ENCODE assay signal across 21 cellular contexts in the genomic region with DNA sequence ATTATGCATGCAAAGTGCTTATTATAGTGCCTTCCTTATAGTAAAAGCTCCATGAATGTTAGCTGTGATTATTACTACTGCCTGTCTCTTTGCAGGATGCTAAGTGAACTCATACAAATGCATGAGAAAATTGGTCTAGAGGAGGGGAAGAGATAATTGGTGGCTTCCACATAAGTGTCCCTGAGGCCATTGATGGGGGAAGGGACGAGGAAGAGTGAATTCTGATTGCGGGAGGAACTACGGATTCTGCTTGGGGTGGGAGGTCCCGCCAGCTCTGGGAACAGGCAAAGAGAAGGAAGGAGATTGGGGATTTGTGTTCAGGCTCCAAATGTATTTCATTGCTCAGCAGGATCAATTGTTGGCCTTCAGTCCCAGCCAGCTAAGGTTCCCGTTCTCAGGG. TPM values are rescaled to one million over a fixed set of nuclear protein-coding genes. Genes with fewer than 3 reads are reported as not detected.
DNase-seq lines count a peak whose midpoint lies in the region; ATAC-seq, FAIRE-seq and TF ChIP-seq lines count a peak whose summit lies in the region.
"Had no signal": no experiment of that assay in that cellular context is flagged by ENCODE, and none has a peak within 500 bp of the region (broad histone marks: within the 10 kb centered on the region; RNA-seq: fewer than 3 reads in every experiment).

No MANE protein-coding gene starts in this region.

- no peak overlapping the region for H3K9ac ChIP-seq in H1 (replicated peaks in 1 of 4; ENCODE audit: extremely low read depth in 1 of 4, low read depth in 3 of 4, low read length in 3 of 4)
- peak overlapping the region; percentile 70 for H3K9ac ChIP-seq in neural cell (ENCODE audit: low read length)
- H3K9ac ChIP-seq: GM23248 had no signal

- DNase-seq in ELF-1 (ENCODE audit: low read depth, low spot score) (peak; percentile 27), NCI-H2227 (lab: John Stamatoyannopoulos, UW; ENCODE audit: unreplicated experiment) (peak; percentile 27), H1 (ENCODE audit: low read depth in 1 of 2, low spot score in 2 of 2) (no peak)
- DNase-seq in central memory CD4-positive, alpha-beta T cell = no peak
- DNase-seq: AML-193; CD4-positive, alpha-beta T cell; DMS153; DMS79; GF-D8; GM23248; H7 had no signal

- no peak overlapping the region for H2BK12ac ChIP-seq in H1 (ENCODE audit: low read depth, low read length)

- no peaks in the 10 kb centered on the region for H3K36me3 ChIP-seq in H1 (ENCODE audit: control insufficient read depth in 2 of 4, insufficient read depth in 4 of 4, low read length in 3 of 4)
- no peaks in the 10 kb centered on the region for H3K36me3 ChIP-seq in neural cell (ENCODE audit: insufficient read depth, low read length)

- POLR2A ChIA-PET in H1 (lab: Charles Lee; ENCODE audit: partially characterized antibody) = no interaction called here

- H3K4ac ChIP-seq in H1 (replicated peaks; ENCODE audit: insufficient read length, low read depth, low read length) = no peak overlapping the region

- no peaks in the 10 kb centered on the region for H3K79me1 ChIP-seq in H1 (ENCODE audit: low read depth, low read length)

- H3K27me3 ChIP-seq in H1 (replicated peaks in 1 of 4; ENCODE audit: control insufficient read depth in 3 of 4, extremely low read depth in 1 of 4, insufficient read depth in 3 of 4, low read length in 3 of 4) = no peaks in the 10 kb centered on the region
- no peaks in the 10 kb centered on the region for H3K27me3 ChIP-seq in neural cell (ENCODE audit: insufficient read depth, low read depth, low read length)

- no peak overlapping the region for H3K27ac ChIP-seq in H1 (ENCODE audit: low read depth, low read length)
- H3K27ac ChIP-seq in neural cell (ENCODE audit: low read length) = peak overlapping the region; percentile 95
- H3K27ac ChIP-seq: 22Rv1, A549, C4-2B, GM23248 had no signal

- FAIRE-seq in H1 (lab: Jason Lieb, UNC) = peak; percentile 60
- FAIRE-seq: A549, GM12878, GM19239 had no signal

- no peak overlapping the region for H3K23ac ChIP-seq in H1 (ENCODE audit: insufficient read length)

- no peaks in the 10 kb centered on the region for H3K23me2 ChIP-seq in H1 (ENCODE audit: low read depth, low read length)

- no peak overlapping the region for H2BK15ac ChIP-seq in H1 (ENCODE audit: low read length)

- no peaks in the 10 kb centered on the region for H3K79me2 ChIP-seq in H1 (ENCODE audit: control insufficient read depth in 1 of 2, insufficient read depth in 2 of 2, low read length in 2 of 2)
- no peaks in the 10 kb centered on the region for H3K79me2 ChIP-seq in neural cell (replicated peaks; ENCODE audit: insufficient read depth, low read length)

- H3F3A ChIP-seq in neural cell (ENCODE audit: insufficient read depth, low read length, poor library complexity, severe bottlenecking) = no peaks in the 10 kb centered on the region

- H3K18ac ChIP-seq in H1 (ENCODE audit: extremely low read depth, low read length) = no peak overlapping the region

- no peak overlapping the region for H4K8ac ChIP-seq in H1 (ENCODE audit: extremely low read depth, insufficient read depth, low read length)

- no peak overlapping the region for H2BK120ac ChIP-seq in H1 (replicated peaks; ENCODE audit: low read depth, low read length)

- no peak overlapping the region for H2BK20ac ChIP-seq in H1 (ENCODE audit: low read length)

- TF ChIP-seq POLR2A in H1 (IDR thresholded peaks at IDR 0.05; ENCODE audit: control extremely low read depth in 1 of 2, low read depth in 2 of 2, low read length in 2 of 2) = no peak

- H3K9me2 ChIP-seq in neural cell (ENCODE audit: insufficient read depth, low read length) = no peaks in the 10 kb centered on the region

- H3K9me3 ChIP-seq in H1 (ENCODE audit: insufficient read depth in 2 of 2, low read depth in 1 of 2, low read length in 1 of 2) (no peaks in the 10 kb centered on the region), neural cell (ENCODE audit: low read length) (no peaks in the 10 kb centered on the region)
- H3K9me3 ChIP-seq: A549 had no signal

- CTCF ChIA-PET in H1 (lab: Charles Lee; ENCODE audit: partially characterized antibody) = interaction anchor here (0.5 to 1.1 kb wide), 3 partner anchors 14 to 52 kb away, joined by 3 to 6 read pairs (median 3); no protein-coding TSS in a partner anchor

- no peak overlapping the region for H3K4me3 ChIP-seq in H1 (ENCODE audit: extremely low read depth in 1 of 4, insufficient read depth in 2 of 4, low read depth in 3 of 4, low read length in 4 of 4)
- H3K4me3 ChIP-seq in neural cell (ENCODE audit: low read length) = peak overlapping the region; percentile 43
- H3K4me3 ChIP-seq: A549, GM12878, GM23248 had no signal

- TF ChIP-seq CTCF in H1 (IDR thresholded peaks at IDR 0.05; ENCODE audit: control extremely low read depth in 1 of 3, insufficient read depth in 1 of 3, low read depth in 1 of 3, low read length in 3 of 3) = no peak
- no peak for TF ChIP-seq CTCF in neural cell (IDR thresholded peaks at IDR 0.05; ENCODE audit: poor library complexity, severe bottlenecking)

- ATAC-seq in GM21737 (IDR thresholded peaks at IDR 0.05; ENCODE audit: unreplicated experiment) = no peak
- no peak for ATAC-seq in GM18519 (IDR thresholded peaks at IDR 0.05; ENCODE audit: low FRiP score, unreplicated experiment)
- ATAC-seq: A549, GM12878 had no signal

- H2AFZ ChIP-seq in H1 (ENCODE audit: low read length) = no peak overlapping the region
- H2AFZ ChIP-seq in neural cell (ENCODE audit: low read depth, low read length) = no peak overlapping the region
- H2AFZ ChIP-seq: GM23248 had no signal

- no peak for TF ChIP-seq EP300 in H1 (IDR thresholded peaks at IDR 0.05; ENCODE audit: borderline replicate concordance in 1 of 2, low read depth in 2 of 2, low read length in 2 of 2)
- TF ChIP-seq EP300 in neural cell (conservative IDR thresholded peaks at IDR 0.05; ENCODE audit: poor library complexity, severe bottlenecking) = no peak

- no peaks in the 10 kb centered on the region; a peak in 1 of 7 replicates for H3K4me1 ChIP-seq in H1 (replicated peaks in 1 of 4; ENCODE audit: control insufficient read depth in 3 of 4, insufficient read depth in 4 of 4, low read length in 3 of 4)
- H3K4me1 ChIP-seq: A549 had no signal

- TF ChIP-seq RAD21 in H1 (IDR thresholded peaks at IDR 0.05 in 1 of 2, conservative IDR thresholded peaks at IDR 0.05 in 1 of 2; ENCODE audit: low read depth in 2 of 2, low read length in 2 of 2) = no peak
- no peak for TF ChIP-seq RAD21 in neural cell (conservative IDR thresholded peaks at IDR 0.05)

- H4K91ac ChIP-seq in H1 (replicated peaks; ENCODE audit: insufficient read length, low read length) = no peak overlapping the region

- WGBS in H1 (ENCODE audit: extremely low coverage in 1 of 2, insufficient coverage in 1 of 2, insufficient read length in 1 of 2, insufficient replicate concordance in 2 of 2, low coverage in 1 of 2, low lambda C conversion rate in 2 of 2, missing lambda C conversion rate in 1 of 2), 2 experiments = 64% methylated on average over 4 of the region's 5 CpGs; no CpG with 5 or more reads in 1 of the 2 experiments

- H2BK5ac ChIP-seq in H1 (ENCODE audit: low read depth, low read length) = no peak overlapping the region

- H3K4me2 ChIP-seq in H1 (ENCODE audit: insufficient read depth in 1 of 2, low read depth in 2 of 2, low read length in 2 of 2) (no peak overlapping the region), neural cell (ENCODE audit: low read length) (peak overlapping the region; percentile 25)
- H3K4me2 ChIP-seq: A549 had no signal

- H4K5ac ChIP-seq in H1 (ENCODE audit: insufficient read length, low read depth, low read length) = no peak overlapping the region

- H2AK5ac ChIP-seq in H1 (ENCODE audit: low read depth, low read length) = no peak overlapping the region

- H4K20me1 ChIP-seq in H1 (replicated peaks in 1 of 2; ENCODE audit: control insufficient read depth in 1 of 2, insufficient read depth in 2 of 2, low read length in 2 of 2) = no peaks in the 10 kb centered on the region
- H4K20me1 ChIP-seq in neural cell (ENCODE audit: insufficient read depth) = no peaks in the 10 kb centered on the region

- no peak overlapping the region for H3K56ac ChIP-seq in H1 (replicated peaks; ENCODE audit: insufficient read length, low read depth, low read length)

- H3K14ac ChIP-seq in H1 (ENCODE audit: insufficient read length) = no peak overlapping the region

TF ChIP-seq in H1, 55 proteins besides CTCF, POLR2A, EP300 and RAD21 (continues in another document):
- TF ChIP-seq MAFK (IDR thresholded peaks at IDR 0.05; ENCODE audit: low read depth, low read length) = no peak
- no peak for TF ChIP-seq BCL11A (IDR thresholded peaks at IDR 0.05; ENCODE audit: low read depth in 2 of 2, low read length in 2 of 2)
- no peak for TF ChIP-seq NRF1 (IDR thresholded peaks at IDR 0.05; ENCODE audit: low read depth, low read length)
- TF ChIP-seq CHD1 (IDR thresholded peaks at IDR 0.05; ENCODE audit: low read depth, low read length) = no peak
- TF ChIP-seq HDAC2 (IDR thresholded peaks at IDR 0.05; ENCODE audit: borderline replicate concordance in 1 of 2, low read depth in 2 of 2, low read length in 2 of 2) = no peak

TF ChIP-seq in neural cell, 6 proteins besides CTCF, POLR2A, EP300 and RAD21 (continues in another document):
- no peak for TF ChIP-seq EZH2 (IDR thresholded peaks at IDR 0.05; ENCODE audit: borderline replicate concordance, insufficient read depth, low read length, poor library complexity, severe bottlenecking)
- TF ChIP-seq MXI1 (conservative IDR thresholded peaks at IDR 0.05; ENCODE audit: poor library complexity, severe bottlenecking) = no peak
- TF ChIP-seq TAF1 (IDR thresholded peaks at IDR 0.05; ENCODE audit: low read depth) = no peak

RNA-seq across cellular contexts. Expression of a gene that starts 11.6 kb away (rescaled TPM):
- total RNA-seq in H1 (2021; fragmentation: NEBNext Ultra II Directional; extraction: Animal tissue kit (Norgen Biotek cat#: 25700)) = 0.32 and 0.63 TPM in 2 replicates
- 0.30 and 0.38 TPM in 2 replicates for polyA plus RNA-seq in H1 (2011; rRNA removed)
- 0.56 TPM for polyA plus RNA-seq in H1 (2011; cell fraction: cytosol; rRNA removed)
- polyA plus RNA-seq in H1 (2011; cell fraction: nucleus; rRNA removed) = 0.56 TPM
- 0.46 to 0.72 TPM (median 0.63 TPM) in 4 replicates for polyA plus RNA-seq in H1 (2012, experiment 1 of 2)
- polyA plus RNA-seq in H1 (2012, experiment 2 of 2) = 0.18 TPM
- 0.30 TPM for polyA plus RNA-seq in H1 (2013, experiment 1 of 2)
- 0.24 TPM for polyA plus RNA-seq in H1 (2013, experiment 2 of 2)
- polyA minus RNA-seq in H1 (2011; rRNA and poly(A)+ RNA removed) = 0.41 and 0.69 TPM in 2 replicates
- not detected for polyA minus RNA-seq in H1 (2011; cell fraction: cytosol; rRNA and poly(A)+ RNA removed)
- not detected for polyA minus RNA-seq in H1 (2011; cell fraction: nucleus; rRNA and poly(A)+ RNA removed)
- 4.9 and 6.7 TPM in 2 replicates for polyA plus RNA-seq in neural cell
- polyA minus RNA-seq in neural cell = 6.3 and 7.1 TPM in 2 replicates
- total RNA-seq: CD4-positive, alpha-beta T cell; Daoy; GM12878; GM23248 had no signal
- polyA plus RNA-seq: A549, BJ, GM12878, GM23248 had no signal

Comparison
In these comparisons a context has a peak if more than half of its experiments do, and no peak if none do; other contexts are left out.
1. DNase-seq: peak in ELF-1 (single experiment) and NCI-H2227 (single experiment); none in H1 (0 of 2) and central memory CD4-positive, alpha-beta T cell (single experiment).